Comparison of ENCODE assay signal across 23 cellular contexts in genomic region chr5:80175337-80175736, GRCh38.
DNase-seq lines count a peak whose midpoint lies in the region; ATAC-seq and TF ChIP-seq lines count a peak whose summit lies in the region.
"Had no signal": no experiment of that assay in that cellular context is flagged by ENCODE, and none has a peak within 500 bp of the region (broad histone marks: within the 10 kb centered on the region; RNA-seq: fewer than 3 reads in every experiment).

No MANE protein-coding gene starts in this region.

- CTCF ChIA-PET in A673 (lab: Charles Lee): no interaction called here
- CTCF ChIA-PET in OCI-LY7 (lab: Charles Lee; ENCODE audit: unreplicated experiment): no interaction called here

- no peak overlapping the region for H3K4me3 ChIP-seq in CD4-positive, CD25-positive, alpha-beta regulatory T cell (ENCODE audit: low read depth, low read length)
- H3K4me3 ChIP-seq in A673 (ENCODE audit: low read depth, low read length, poor library complexity, severe bottlenecking) (no peak overlapping the region), mesendoderm (ENCODE audit: low read length) (no peak overlapping the region), OCI-LY7 (ENCODE audit: low read depth, low read length, poor library complexity, severe bottlenecking) (no peak overlapping the region)
- H3K4me3 ChIP-seq: ascending aorta; BLaER1 treated with 17β-estradiol and CSF1 and Interleukin-3, amounts not matched to agents 10 nM and 100 nM; right atrium auricular region; smooth muscle cell had no signal

- no peak overlapping the region for H2AK5ac ChIP-seq in mesendoderm (ENCODE audit: low read length)

- no peak overlapping the region for H2AFZ ChIP-seq in OCI-LY7 (ENCODE audit: low read length)
- H2AFZ ChIP-seq: parathyroid adenoma had no signal

- DNase-seq in CD4-positive, CD25-positive, alpha-beta regulatory T cell: no peak
- DNase-seq in left lobe of liver (ENCODE audit: low spot score) (no peak), A673 (ENCODE audit: low spot score) (no peak), mesendoderm (no peak), amygdala (lab: John Stamatoyannopoulos, UW) (no peak), OCI-LY7 (ENCODE audit: low spot score) (no peak)
- DNase-seq: activated naive CD4-positive, alpha-beta T cell treated with anti-CD3 and anti-CD28 coated beads, Interleukin-2, amount 50 U/mL, for 16 hours; activated T-cell treated with anti-CD3 and anti-CD28 coated beads, Interleukin-2, amount 50 U/mL, for 72 hours; effector memory CD4-positive, alpha-beta T cell; erythroblast; immature natural killer cell; left cardiac atrium; NCI-H1092; NCI-H187; OCI-M1; stimulated activated naive CD8-positive, alpha-beta T cell treated with anti-CD3 and anti-CD28 coated beads, Interleukin-15, Interleukin-2, amounts not matched to agents 100 U/mL and 50 U/mL, for 24 hours had no signal

- no CpG with 5 or more reads among the region's 5 CpGs for WGBS in mesendoderm (ENCODE audit: extremely low coverage, insufficient coverage, low lambda C conversion rate)

- no peaks in the 10 kb centered on the region for H3K9me3 Mint-ChIP-seq in CD4-positive, CD25-positive, alpha-beta regulatory T cell
- H3K9me3 Mint-ChIP-seq: activated T-cell treated with anti-CD3 and anti-CD28 coated beads, Interleukin-2, amount 50 U/mL, for 72 hours; immature natural killer cell had no signal

- H2BK15ac ChIP-seq in mesendoderm (replicated peaks; ENCODE audit: low read depth): no peak overlapping the region

- H3K9me3 ChIP-seq in CD4-positive, CD25-positive, alpha-beta regulatory T cell (ENCODE audit: control insufficient read depth in 2 of 2, low read length in 2 of 2): no peaks in the 10 kb centered on the region
- no peaks in the 10 kb centered on the region for H3K9me3 ChIP-seq in A673 (ENCODE audit: low read depth, low read length, poor library complexity, severe bottlenecking)
- no peaks in the 10 kb centered on the region for H3K9me3 ChIP-seq in OCI-LY7 (ENCODE audit: low read length)
- H3K9me3 ChIP-seq: ascending aorta; BLaER1 treated with 17β-estradiol and CSF1 and Interleukin-3, amounts not matched to agents 10 nM and 100 nM; right atrium auricular region had no signal

- no peak overlapping the region for H3K4ac ChIP-seq in mesendoderm (ENCODE audit: low read depth, low read length)

- H3K79me2 ChIP-seq in mesendoderm (ENCODE audit: control insufficient read depth, insufficient read depth, low read length): no peaks in the 10 kb centered on the region
- H3K79me2 ChIP-seq in OCI-LY7 (ENCODE audit: insufficient read depth, low read depth, low read length): peaks cover 20% of the 10 kb centered on the region
- H3K79me2 ChIP-seq: parathyroid adenoma had no signal

- POLR2A ChIA-PET in A673 (lab: Charles Lee; ENCODE audit: low non-redundant PET): no interaction called here
- POLR2A ChIA-PET in OCI-LY7 (lab: Charles Lee): interaction anchor here (1.0 kb wide), 2 partner anchors 9 to 81 kb away, joined by 3 read pairs; no protein-coding TSS in a partner anchor

- no peak for ATAC-seq in CD4-positive, CD25-positive, alpha-beta regulatory T cell (ENCODE audit: low read depth in 2 of 2)
- peak; percentile 50 for ATAC-seq in left lobe of liver
- ATAC-seq: activated T-cell treated with anti-CD3 and anti-CD28 coated beads, Interleukin-2, amount 50 U/mL, for 72 hours; left cardiac atrium; stimulated activated naive CD8-positive, alpha-beta T cell treated with anti-CD3 and anti-CD28 coated beads, Interleukin-15, Interleukin-2, amounts not matched to agents 100 U/mL and 50 U/mL, for 24 hours had no signal

- H4K8ac ChIP-seq in mesendoderm (ENCODE audit: low read depth, low read length): no peak overlapping the region

- H3K27me3 Mint-ChIP-seq in CD4-positive, CD25-positive, alpha-beta regulatory T cell: no peaks in the 10 kb centered on the region

- no peak overlapping the region for H3K56ac ChIP-seq in mesendoderm (ENCODE audit: low read length)

- no peak overlapping the region for H3K4me3 Mint-ChIP-seq in CD4-positive, CD25-positive, alpha-beta regulatory T cell
- H3K4me3 Mint-ChIP-seq: activated T-cell treated with anti-CD3 and anti-CD28 coated beads, Interleukin-2, amount 50 U/mL, for 72 hours; immature natural killer cell had no signal

- no peak overlapping the region for H3K9ac ChIP-seq in mesendoderm (ENCODE audit: low read length)
- H3K9ac ChIP-seq: BLaER1 treated with 17β-estradiol and CSF1 and Interleukin-3, amounts not matched to agents 10 nM and 100 nM; parathyroid adenoma had no signal

- H3K18ac ChIP-seq in mesendoderm (ENCODE audit: low read length): no peak overlapping the region

- BruUV-seq in A673 (replicated peaks; lab: Mats Ljungman, UMichigan) (no TSS peak), OCI-LY7 (replicated peaks; lab: Mats Ljungman, UMichigan) (no TSS peak)

- TF ChIP-seq CTCF in C4-2B (conservative IDR thresholded peaks at IDR 0.05) (no peak), VCaP (conservative IDR thresholded peaks at IDR 0.05) (no peak), A673 (conservative IDR thresholded peaks at IDR 0.05; ENCODE audit: low read depth, low read length) (no peak), OCI-LY7 (conservative IDR thresholded peaks at IDR 0.05; ENCODE audit: low read length) (no peak)

- H3K36me3 ChIP-seq in CD4-positive, CD25-positive, alpha-beta regulatory T cell (ENCODE audit: control insufficient read depth, insufficient read depth, low read length): peaks cover 54% of the 10 kb centered on the region
- H3K36me3 ChIP-seq in A673 (ENCODE audit: insufficient read depth, low read length, poor library complexity, severe bottlenecking): no peaks in the 10 kb centered on the region
- H3K36me3 ChIP-seq in mesendoderm (ENCODE audit: control insufficient read depth, insufficient read depth, low read length): peaks cover 2% of the 10 kb centered on the region
- peaks cover 73% of the 10 kb centered on the region for H3K36me3 ChIP-seq in OCI-LY7 (ENCODE audit: insufficient read depth, low read length)

- H3K36me3 Mint-ChIP-seq in CD4-positive, CD25-positive, alpha-beta regulatory T cell: peaks cover 42% of the 10 kb centered on the region

- no peaks in the 10 kb centered on the region for H3K79me1 ChIP-seq in mesendoderm (ENCODE audit: low read length)

- no peak overlapping the region for H3K23ac ChIP-seq in mesendoderm (ENCODE audit: low read length)

- intact Hi-C loops in A673 (cut with micrococcal nuclease; ENCODE audit: unreplicated experiment): no loop called here
- intact Hi-C loops in OCI-LY7 (cut with micrococcal nuclease; ENCODE audit: unreplicated experiment): no loop called here

- no peak overlapping the region for H2BK120ac ChIP-seq in mesendoderm (ENCODE audit: low read depth, low read length)

- H4K5ac ChIP-seq in mesendoderm (ENCODE audit: low read length): no peak overlapping the region

- H3K27me3 ChIP-seq in CD4-positive, CD25-positive, alpha-beta regulatory T cell (ENCODE audit: control insufficient read depth, insufficient read depth, low read length): no peaks in the 10 kb centered on the region
- H3K27me3 ChIP-seq in A673 (replicated peaks; ENCODE audit: insufficient read depth, low read depth, low read length, poor library complexity) (no peaks in the 10 kb centered on the region), mesendoderm (ENCODE audit: insufficient read depth, low read length, poor library complexity) (no peaks in the 10 kb centered on the region)
- H3K27me3 ChIP-seq: ascending aorta; BLaER1 treated with 17β-estradiol and CSF1 and Interleukin-3, amounts not matched to agents 10 nM and 100 nM; right atrium auricular region had no signal

- H3K4me1 ChIP-seq in CD4-positive, CD25-positive, alpha-beta regulatory T cell (ENCODE audit: control insufficient read depth, insufficient read depth, low read length, poor library complexity, severe bottlenecking): peaks cover 10% of the 10 kb centered on the region
- H3K4me1 ChIP-seq in A673 (ENCODE audit: insufficient read depth, low read length, poor library complexity, severe bottlenecking) (peaks cover 2% of the 10 kb centered on the region), mesendoderm (ENCODE audit: control insufficient read depth, low read depth, low read length) (no peaks in the 10 kb centered on the region), OCI-LY7 (ENCODE audit: insufficient read depth, low read length, poor library complexity, severe bottlenecking) (peaks cover 25% of the 10 kb centered on the region)
- H3K4me1 ChIP-seq: ascending aorta, parathyroid adenoma, right atrium auricular region had no signal

- peaks cover 7 to 42% (median 27%) of the 10 kb centered on the region in 4 donors for H3K4me1 Mint-ChIP-seq in CD4-positive, CD25-positive, alpha-beta regulatory T cell

- H3K9me2 ChIP-seq in OCI-LY7 (ENCODE audit: insufficient read depth, low read length): no peaks in the 10 kb centered on the region

- no peak overlapping the region for H3K4me2 ChIP-seq in mesendoderm (ENCODE audit: low read length)
- no peak overlapping the region for H3K4me2 ChIP-seq in OCI-LY7 (ENCODE audit: low read length)
- H3K4me2 ChIP-seq: BLaER1 treated with 17β-estradiol and CSF1 and Interleukin-3, amounts not matched to agents 10 nM and 100 nM; smooth muscle cell had no signal

- H3K27ac ChIP-seq in C4-2B (peak overlapping the region; percentile 66), VCaP (peak overlapping the region; percentile 13), A673 (ENCODE audit: low read depth, low read length, poor library complexity, severe bottlenecking) (no peak overlapping the region), mesendoderm (ENCODE audit: low read depth, low read length) (no peak overlapping the region), OCI-LY7 (ENCODE audit: low read depth, low read length, poor library complexity, severe bottlenecking) (no peak overlapping the region)
- H3K27ac ChIP-seq in CD4-positive, CD25-positive, alpha-beta regulatory T cell (ENCODE audit: insufficient read depth, low read length, poor library complexity, severe bottlenecking): no peak overlapping the region
- H3K27ac ChIP-seq: ascending aorta, parathyroid adenoma, right atrium auricular region had no signal

- H3K27ac Mint-ChIP-seq in CD4-positive, CD25-positive, alpha-beta regulatory T cell: peak overlapping the region in 2 of 3 donors; percentile 74 to 76

- H4K20me1 ChIP-seq in OCI-LY7 (ENCODE audit: insufficient read depth, low read length): no peaks in the 10 kb centered on the region

- H2BK5ac ChIP-seq in mesendoderm (ENCODE audit: low read length): no peak overlapping the region

Comparison
In these comparisons a context has a peak if more than half of its experiments do, and no peak if none do; other contexts are left out.
1. H3K27ac ChIP-seq: peak in C4-2B (single experiment) and VCaP (single experiment); none in CD4-positive, CD25-positive, alpha-beta regulatory T cell (single experiment), A673 (single experiment), mesendoderm (single experiment) and OCI-LY7 (single experiment).